ENCODE assay signal across 10 cellular contexts in genomic region chr10:86798636-86799035, GRCh38. TPM values are rescaled to one million over a fixed set of nuclear protein-coding genes. Genes with fewer than 3 reads are reported as not detected.
DNase-seq lines count a peak whose midpoint lies in the region; ATAC-seq lines count a peak whose summit lies in the region.
"Had no signal": no experiment of that assay in that cellular context is flagged by ENCODE, and none has a peak within 500 bp of the region (broad histone marks: within the 10 kb centered on the region; RNA-seq: fewer than 3 reads in every experiment).

No MANE protein-coding gene starts in this region.

- no peak for DNase-seq in stimulated activated naive CD8-positive, alpha-beta T cell treated with anti-CD3 and anti-CD28 coated beads, Interleukin-15, Interleukin-2, amounts not matched to agents 100 U/mL and 50 U/mL, for 24 hours
- DNase-seq in dedifferentiated amniotic fluid mesenchymal stem cell (ENCODE audit: extremely low spot score) (peak; percentile 44), DMS79 (lab: John Stamatoyannopoulos, UW) (no peak), occipital lobe (lab: John Stamatoyannopoulos, UW) (no peak), GDM1 (lab: John Stamatoyannopoulos, UW) (no peak)
- DNase-seq: colonic mucosa, COR-L47 had no signal

- H3K27ac Mint-ChIP-seq in stimulated activated naive CD8-positive, alpha-beta T cell treated with anti-CD3 and anti-CD28 coated beads, Interleukin-15, Interleukin-2, amounts not matched to agents 100 ng/mL and 50 ng/mL, for 24 hours = peak overlapping the region; percentile 6

- H3K27me3 Mint-ChIP-seq in stimulated activated naive CD8-positive, alpha-beta T cell treated with anti-CD3 and anti-CD28 coated beads, Interleukin-15, Interleukin-2, amounts not matched to agents 100 ng/mL and 50 ng/mL, for 24 hours = peaks cover 3% of the 10 kb centered on the region

- no peak for ATAC-seq in stimulated activated naive CD8-positive, alpha-beta T cell treated with anti-CD3 and anti-CD28 coated beads, Interleukin-15, Interleukin-2, amounts not matched to agents 100 U/mL and 50 U/mL, for 24 hours
- ATAC-seq in HG03442 (IDR thresholded peaks at IDR 0.05; ENCODE audit: unreplicated experiment) = peak; percentile 75
- no peak for ATAC-seq in HG03025 (IDR thresholded peaks at IDR 0.05; ENCODE audit: low FRiP score, unreplicated experiment)

- peaks cover 19% of the 10 kb centered on the region for H3K4me1 Mint-ChIP-seq in stimulated activated naive CD8-positive, alpha-beta T cell treated with anti-CD3 and anti-CD28 coated beads, Interleukin-15, Interleukin-2, amounts not matched to agents 100 ng/mL and 50 ng/mL, for 24 hours (ENCODE audit: low read depth)

- no peaks in the 10 kb centered on the region for H3K9me3 Mint-ChIP-seq in stimulated activated naive CD8-positive, alpha-beta T cell treated with anti-CD3 and anti-CD28 coated beads, Interleukin-15, Interleukin-2, amounts not matched to agents 100 ng/mL and 50 ng/mL, for 24 hours

- peak overlapping the region; percentile 38 for H3K4me3 Mint-ChIP-seq in stimulated activated naive CD8-positive, alpha-beta T cell treated with anti-CD3 and anti-CD28 coated beads, Interleukin-15, Interleukin-2, amounts not matched to agents 100 ng/mL and 50 ng/mL, for 24 hours

- no peaks in the 10 kb centered on the region for H3K36me3 Mint-ChIP-seq in stimulated activated naive CD8-positive, alpha-beta T cell treated with anti-CD3 and anti-CD28 coated beads, Interleukin-15, Interleukin-2, amounts not matched to agents 100 ng/mL and 50 ng/mL, for 24 hours (ENCODE audit: low read depth)

RNA-seq across cellular contexts. Expression of gene BMPR1A, which starts 42.2 kb away (rescaled TPM):
- total RNA-seq in occipital lobe = 64.6 TPM
